ENCODE assay signal across 7 cellular contexts in the genomic region with DNA sequence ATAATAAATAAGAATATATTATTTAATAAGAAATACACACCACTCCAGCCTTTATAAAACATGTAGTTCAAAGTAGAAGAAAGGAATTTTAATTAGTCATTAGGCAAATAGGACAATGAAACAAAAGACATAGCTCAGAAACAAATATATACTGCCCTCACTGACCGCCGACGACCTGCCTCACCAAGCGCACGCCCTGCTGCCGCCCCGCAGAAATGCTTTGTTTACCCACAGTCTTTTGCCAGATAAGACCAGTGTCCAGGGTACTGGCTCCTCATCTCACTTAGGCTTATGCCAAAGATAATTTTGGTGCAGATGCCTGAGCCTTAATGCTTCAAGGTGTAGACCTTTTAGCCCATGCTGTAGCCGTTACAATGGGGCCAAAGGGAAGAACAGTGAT.
"Had no signal": no experiment of that assay in that cellular context is flagged by ENCODE, and none has a peak within 500 bp of the region (broad histone marks: within the 10 kb centered on the region; RNA-seq: fewer than 3 reads in every experiment).

No MANE protein-coding gene starts in this region.

- FAIRE-seq: GM12878, GM12891, GM12892, GM18507, GM19239 had no signal

- H3K4me3 ChIP-seq: GM12878 had no signal

- DNase-seq: GDM1, GF-D8 had no signal

- ATAC-seq: GM12878 had no signal
